21 cellular contexts compared by ENCODE assay signal in genomic region chrX:72025236-72025770, GRCh38.
"Had no signal": no experiment of that assay in that cellular context is flagged by ENCODE, and none has a peak within 500 bp of the region (broad histone marks: within the 10 kb centered on the region; RNA-seq: fewer than 3 reads in every experiment).

No MANE protein-coding gene starts in this region.

- H3K9me3 ChIP-seq: adrenal gland had no signal

- H3K4me3 Mint-ChIP-seq: activated CD4-positive, alpha-beta memory T cell treated with anti-CD3 and anti-CD28 coated beads for 36 hours; activated CD4-positive, alpha-beta T cell treated with anti-CD3 and anti-CD28 coated beads, Interleukin-2, amount 10 ng/mL, durations not matched to agents 7 days and 5 days; activated naive CD8-positive, alpha-beta T cell treated with anti-CD3 and anti-CD28 coated beads, Interleukin-2, amount 10 ng/mL, durations not matched to agents 7 days and 5 days; activated T-cell treated with anti-CD3 and anti-CD28 coated beads, Interleukin-2, amount 50 U/mL, for 72 hours; T-helper 1 cell treated with Interleukin-12 subunit alpha and Interleukin-12 subunit beta and Interleukin-4 antibody, amounts not matched to agents 30 μg/mL and 1 μg/mL, for 36 hours; WTC11 had no signal

- H3K27me3 Mint-ChIP-seq: activated CD4-positive, alpha-beta memory T cell treated with anti-CD3 and anti-CD28 coated beads for 36 hours had no signal

- H3K4me1 Mint-ChIP-seq: activated naive CD8-positive, alpha-beta T cell treated with anti-CD3 and anti-CD28 coated beads, Interleukin-2, amount 10 ng/mL, durations not matched to agents 7 days and 5 days had no signal

- H3K36me3 ChIP-seq: adrenal gland had no signal

- H3K27ac ChIP-seq: adrenal gland had no signal

- ATAC-seq: activated T-cell treated with anti-CD3 and anti-CD28 coated beads, Interleukin-2, amount 50 U/mL, for 72 hours; PC-3; WTC11 had no signal

- DNase-seq: activated CD4-positive, alpha-beta memory T cell treated with anti-CD3 and anti-CD28 coated beads for 36 hours; activated CD4-positive, alpha-beta T cell treated with anti-CD3 and anti-CD28 coated beads, Interleukin-2, amount 10 ng/mL, durations not matched to agents 7 days and 5 days; activated CD4-positive, CD25-positive, alpha-beta regulatory T cell treated with anti-CD3 and anti-CD28 coated beads, Interleukin-2, amount 50 U/mL, for 72 hours; activated gamma-delta T cell treated with Interleukin-2 at 50 U/mL for 16 hours; activated naive CD4-positive, alpha-beta T cell treated with anti-CD3 and anti-CD28 coated beads, Interleukin-2, amount 50 U/mL, for 16 hours; activated naive CD8-positive, alpha-beta T cell treated with anti-CD3 and anti-CD28 coated beads, Interleukin-2, amount 10 ng/mL, durations not matched to agents 7 days and 5 days; activated T-cell treated with anti-CD3 and anti-CD28 coated beads, Interleukin-2, amount 50 U/mL, for 72 hours; anterior cingulate cortex; MM.1S; NCI-H1105; NCI-H1436 treated with DMSO at 0.1 percent for 48 hours; NCI-H187; NCI-H2081; NCI-H510A treated with DMSO at 0.1 percent for 48 hours; PC-3; SHP77 treated with DMSO at 0.1 percent for 48 hours; T-helper 9 cell had no signal

- H3K27ac Mint-ChIP-seq: activated CD4-positive, alpha-beta memory T cell treated with anti-CD3 and anti-CD28 coated beads for 36 hours; activated CD4-positive, alpha-beta T cell treated with anti-CD3 and anti-CD28 coated beads, Interleukin-2, amount 10 ng/mL, durations not matched to agents 7 days and 5 days; activated naive CD8-positive, alpha-beta T cell treated with anti-CD3 and anti-CD28 coated beads, Interleukin-2, amount 10 ng/mL, durations not matched to agents 7 days and 5 days; activated T-cell treated with anti-CD3 and anti-CD28 coated beads, Interleukin-2, amount 50 U/mL, for 72 hours; activated T-helper 2 cell treated with anti-CD3 and anti-CD28 coated beads, Interferon-gamma antibody, Interleukin-2, Interleukin-4, amounts not matched to agents 10 μg/mL and 5 μg/mL and 100 μg/mL, durations not matched to agents 14 hours and 24 hours and 36 hours; T-helper 1 cell treated with Interleukin-12 subunit alpha and Interleukin-12 subunit beta and Interleukin-4 antibody, amounts not matched to agents 30 μg/mL and 1 μg/mL, for 36 hours; WTC11 had no signal

- H3K4me3 ChIP-seq: adrenal gland had no signal

- H3K9me3 Mint-ChIP-seq: activated CD4-positive, alpha-beta memory T cell treated with anti-CD3 and anti-CD28 coated beads for 36 hours; activated CD4-positive, alpha-beta T cell treated with anti-CD3 and anti-CD28 coated beads, Interleukin-2, amount 10 ng/mL, durations not matched to agents 7 days and 5 days; activated naive CD8-positive, alpha-beta T cell treated with anti-CD3 and anti-CD28 coated beads, Interleukin-2, amount 10 ng/mL, durations not matched to agents 7 days and 5 days; activated T-cell treated with anti-CD3 and anti-CD28 coated beads, Interleukin-2, amount 50 U/mL, for 72 hours; activated T-helper 2 cell treated with anti-CD3 and anti-CD28 coated beads, Interferon-gamma antibody, Interleukin-2, Interleukin-4, amounts not matched to agents 10 μg/mL and 5 μg/mL and 100 μg/mL, durations not matched to agents 14 hours and 24 hours and 36 hours; T-helper 1 cell treated with Interleukin-12 subunit alpha and Interleukin-12 subunit beta and Interleukin-4 antibody, amounts not matched to agents 30 μg/mL and 1 μg/mL, for 36 hours; WTC11 had no signal

- H3K4me1 ChIP-seq: adrenal gland had no signal

- H3K36me3 Mint-ChIP-seq: activated CD4-positive, alpha-beta memory T cell treated with anti-CD3 and anti-CD28 coated beads for 36 hours; activated naive CD8-positive, alpha-beta T cell treated with anti-CD3 and anti-CD28 coated beads, Interleukin-2, amount 10 ng/mL, durations not matched to agents 7 days and 5 days; WTC11 had no signal
